ENCODE assay signal across 8 cellular contexts in the genomic region with DNA sequence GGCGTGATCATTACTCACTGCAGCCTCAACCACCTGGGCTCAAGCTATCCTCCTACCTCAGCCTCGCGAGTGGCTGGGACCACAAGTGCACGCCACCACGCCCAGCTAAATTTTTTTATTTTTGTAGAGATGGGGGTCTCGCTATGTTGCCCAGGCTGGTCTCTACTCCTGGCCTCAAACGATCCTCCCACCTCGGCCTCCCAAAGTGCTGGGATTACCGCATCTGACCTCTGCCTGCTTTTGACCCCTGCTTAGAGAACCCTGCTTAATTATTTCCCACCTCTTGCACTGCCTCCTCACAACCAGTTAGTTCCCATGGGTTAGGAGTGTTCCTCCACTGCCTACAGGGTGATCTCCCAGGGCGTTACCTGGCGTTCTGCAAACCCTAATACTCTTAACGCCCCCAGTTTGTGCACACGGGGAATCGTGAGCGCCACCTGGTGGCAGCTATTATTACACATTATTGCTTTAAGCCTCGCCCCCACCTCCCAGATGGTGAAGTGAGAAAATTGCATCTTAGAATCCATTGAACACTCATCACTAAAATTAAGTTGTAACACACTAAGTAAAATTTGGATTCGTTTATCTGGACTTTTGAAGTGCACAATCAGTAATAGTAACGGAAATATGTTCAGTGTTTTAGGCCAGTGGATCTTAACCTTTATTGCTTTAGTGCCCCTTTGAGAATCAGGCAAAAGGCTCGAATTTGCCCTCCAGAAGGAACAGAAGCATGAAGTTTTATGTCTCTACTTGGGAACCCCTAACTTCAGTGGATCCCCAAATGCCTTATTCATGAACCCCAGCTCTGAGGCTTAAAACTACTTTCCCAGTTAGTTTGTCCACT.
DNase-seq lines count a peak whose midpoint lies in the region; ATAC-seq and TF ChIP-seq lines count a peak whose summit lies in the region.

No MANE protein-coding gene starts in this region.

- no peaks in the 10 kb centered on the region for H3F3A ChIP-seq in smooth muscle cell (ENCODE audit: low read depth)

- no peaks in the 10 kb centered on the region for H4K20me1 ChIP-seq in smooth muscle cell (ENCODE audit: low read depth)

- H3K79me2 ChIP-seq in smooth muscle cell (ENCODE audit: low read depth): no peaks in the 10 kb centered on the region

- no peak overlapping the region for H2AFZ ChIP-seq in smooth muscle cell (ENCODE audit: low read depth)

- TF ChIP-seq CTCF in HEK293 (tag by site-specific recombination; IDR thresholded peaks at IDR 0.05) (peak; percentile 68), RWPE1 (conservative IDR thresholded peaks at IDR 0.05; ENCODE audit: low read depth) (peak; percentile 89), smooth muscle cell (IDR thresholded peaks at IDR 0.05; ENCODE audit: borderline replicate concordance, insufficient read depth, poor library complexity, severe bottlenecking) (peak; percentile 87)

- DNase-seq in CD1c-positive myeloid dendritic cell (ENCODE audit: extremely low spot score) (peak; percentile 85), RWPE1 (ENCODE audit: low spot score) (peak; percentile 45), glomerular endothelial cell (ENCODE audit: extremely low read depth, low read depth, low spot score) (peak; percentile 10), smooth muscle cell (lab: John Stamatoyannopoulos, UW; ENCODE audit: unreplicated experiment) (no peak)
- peak; percentile 41 for DNase-seq in activated T-helper 9 cell treated with anti-CD3 and anti-CD28 coated beads, Interleukin-2, amount 50 U/mL, for 16 hours (ENCODE audit: low read depth)

- ATAC-seq in HG02610 (IDR thresholded peaks at IDR 0.05; ENCODE audit: unreplicated experiment) (no peak), HG03135 (IDR thresholded peaks at IDR 0.05; ENCODE audit: unreplicated experiment) (no peak)

- H3K9me3 ChIP-seq in HEK293 (ENCODE audit: control insufficient read depth, insufficient read depth, low read depth, low read length): no peaks in the 10 kb centered on the region
- H3K9me3 ChIP-seq in smooth muscle cell (replicated peaks; ENCODE audit: low read depth): no peaks in the 10 kb centered on the region

- H3K4me1 ChIP-seq in HEK293 (ENCODE audit: control insufficient read depth, insufficient read depth, low read length) (no peaks in the 10 kb centered on the region), smooth muscle cell (ENCODE audit: low read depth) (no peaks in the 10 kb centered on the region)

- H3K4me3 ChIP-seq in HEK293 (ENCODE audit: low read depth, low read length) (no peak overlapping the region), smooth muscle cell (no peak overlapping the region)

- no peaks in the 10 kb centered on the region for H3K27me3 ChIP-seq in smooth muscle cell (ENCODE audit: low read depth)

- H3K36me3 ChIP-seq in HEK293 (ENCODE audit: control insufficient read depth in 2 of 2, insufficient read depth in 1 of 2, low read length in 2 of 2): no peaks in the 10 kb centered on the region
- H3K36me3 ChIP-seq in smooth muscle cell (ENCODE audit: low read depth): no peaks in the 10 kb centered on the region

- H3K27ac ChIP-seq in HEK293 (ENCODE audit: extremely low read depth, low read depth, low read length) (no peak overlapping the region), RWPE1 (no peak overlapping the region), smooth muscle cell (ENCODE audit: low read depth) (no peak overlapping the region)

- CTCF ChIA-PET in HEK293 (lab: Yijun Ruan, JAX) (interaction anchor here (0.6 to 12.1 kb wide), 33 partner anchors 11 to 1141 kb away, joined by 3 to 226 read pairs (median 4); no protein-coding TSS in a partner anchor), RWPE1 (lab: Yijun Ruan, JAX) (interaction anchor here (0.5 to 1.3 kb wide), 4 partner anchors 8 to 661 kb away, joined by 3 to 7 read pairs (median 3); no protein-coding TSS in a partner anchor)

- 50% methylated on average over 19 of the region's 19 CpGs for WGBS in smooth muscle cell (ENCODE audit: low lambda C conversion rate)

- H3K9ac ChIP-seq in smooth muscle cell (ENCODE audit: low read depth): no peak overlapping the region

- no peak overlapping the region for H3K4me2 ChIP-seq in smooth muscle cell

- POLR2A ChIA-PET in HEK293 (lab: Yijun Ruan, JAX) (no interaction called here), RWPE1 (lab: Yijun Ruan, JAX; ENCODE audit: low non-redundant PET) (no interaction called here)

TF ChIP-seq in HEK293, 187 proteins besides CTCF, POLR2A, EP300 and RAD21 (continues in another document):
- TF ChIP-seq GLIS1 (tag by site-specific recombination; IDR thresholded peaks at IDR 0.05) (0 out of 2 replicates have a peak, but pooled peaks have one; percentile 15), GFI1B (tag by site-specific recombination; IDR thresholded peaks at IDR 0.05) (no peak), ZNF146 (tag by site-specific recombination; IDR thresholded peaks at IDR 0.05) (no peak), ZNF624 (tag by site-specific recombination; IDR thresholded peaks at IDR 0.05) (no peak), ZNF121 (tag by site-specific recombination; IDR thresholded peaks at IDR 0.05) (peak; percentile 72; the same call in 1 of the 2 replicates), KLF16 (tag by site-specific recombination; IDR thresholded peaks at IDR 0.05) (no peak), ZNF350 (tag by site-specific recombination; IDR thresholded peaks at IDR 0.05) (no peak), ZNF600 (tag by site-specific recombination; IDR thresholded peaks at IDR 0.05) (no peak), KLF1 (tag by site-specific recombination; IDR thresholded peaks at IDR 0.05) (no peak), PBX3 (CRISPR knock-in tag; IDR thresholded peaks at IDR 0.05) (no peak), ZNF558 (tag by site-specific recombination; IDR thresholded peaks at IDR 0.05) (no peak), ZNF544 (tag by site-specific recombination; IDR thresholded peaks at IDR 0.05) (no peak), EGR2 (tag by site-specific recombination; IDR thresholded peaks at IDR 0.05; ENCODE audit: low read depth) (peak; percentile 54), ZNF571 (tag by site-specific recombination; IDR thresholded peaks at IDR 0.05) (no peak), ZNF311 (tag by site-specific recombination; IDR thresholded peaks at IDR 0.05; ENCODE audit: borderline replicate concordance) (no peak), SP7 (tag by site-specific recombination; IDR thresholded peaks at IDR 0.05) (no peak), ZFHX2 (tag by site-specific recombination; conservative IDR thresholded peaks at IDR 0.05) (peak; percentile 66), ZNF26 (tag by site-specific recombination; IDR thresholded peaks at IDR 0.05) (no peak), ZNF830 (tag by site-specific recombination; IDR thresholded peaks at IDR 0.05; ENCODE audit: low read depth) (no peak), ZEB2 (tag by site-specific recombination; IDR thresholded peaks at IDR 0.05) (no peak)
- TF ChIP-seq, protein P1, sequence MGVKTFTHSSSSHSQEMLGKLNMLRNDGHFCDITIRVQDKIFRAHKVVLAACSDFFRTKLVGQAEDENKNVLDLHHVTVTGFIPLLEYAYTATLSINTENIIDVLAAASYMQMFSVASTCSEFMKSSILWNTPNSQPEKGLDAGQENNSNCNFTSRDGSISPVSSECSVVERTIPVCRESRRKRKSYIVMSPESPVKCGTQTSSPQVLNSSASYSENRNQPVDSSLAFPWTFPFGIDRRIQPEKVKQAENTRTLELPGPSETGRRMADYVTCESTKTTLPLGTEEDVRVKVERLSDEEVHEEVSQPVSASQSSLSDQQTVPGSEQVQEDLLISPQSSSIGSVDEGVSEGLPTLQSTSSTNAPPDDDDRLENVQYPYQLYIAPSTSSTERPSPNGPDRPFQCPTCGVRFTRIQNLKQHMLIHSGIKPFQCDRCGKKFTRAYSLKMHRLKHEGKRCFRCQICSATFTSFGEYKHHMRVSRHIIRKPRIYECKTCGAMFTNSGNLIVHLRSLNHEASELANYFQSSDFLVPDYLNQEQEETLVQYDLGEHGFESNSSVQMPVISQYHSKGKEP (tag by site-specific recombination; IDR thresholded peaks at IDR 0.05): no peak
- TF ChIP-seq, protein P2, sequence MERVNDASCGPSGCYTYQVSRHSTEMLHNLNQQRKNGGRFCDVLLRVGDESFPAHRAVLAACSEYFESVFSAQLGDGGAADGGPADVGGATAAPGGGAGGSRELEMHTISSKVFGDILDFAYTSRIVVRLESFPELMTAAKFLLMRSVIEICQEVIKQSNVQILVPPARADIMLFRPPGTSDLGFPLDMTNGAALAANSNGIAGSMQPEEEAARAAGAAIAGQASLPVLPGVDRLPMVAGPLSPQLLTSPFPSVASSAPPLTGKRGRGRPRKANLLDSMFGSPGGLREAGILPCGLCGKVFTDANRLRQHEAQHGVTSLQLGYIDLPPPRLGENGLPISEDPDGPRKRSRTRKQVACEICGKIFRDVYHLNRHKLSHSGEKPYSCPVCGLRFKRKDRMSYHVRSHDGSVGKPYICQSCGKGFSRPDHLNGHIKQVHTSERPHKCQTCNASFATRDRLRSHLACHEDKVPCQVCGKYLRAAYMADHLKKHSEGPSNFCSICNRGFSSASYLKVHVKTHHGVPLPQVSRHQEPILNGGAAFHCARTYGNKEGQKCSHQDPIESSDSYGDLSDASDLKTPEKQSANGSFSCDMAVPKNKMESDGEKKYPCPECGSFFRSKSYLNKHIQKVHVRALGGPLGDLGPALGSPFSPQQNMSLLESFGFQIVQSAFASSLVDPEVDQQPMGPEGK (tag by site-specific recombination; IDR thresholded peaks at IDR 0.05): 0 out of 2 replicates have a peak, but pooled peaks have one; percentile 28
